In genomic region chr4:1010522-1011021, GRCh38 we compare ENCODE assay signal across 8 cellular contexts. TPM values are rescaled to one million over a fixed set of nuclear protein-coding genes. Genes with fewer than 3 reads are reported as not detected.
DNase-seq lines count a peak whose midpoint lies in the region; ATAC-seq and TF ChIP-seq lines count a peak whose summit lies in the region.

No MANE protein-coding gene starts in this region.

- no peaks in the 10 kb centered on the region for H3K4me1 ChIP-seq in iPS-15b (ENCODE audit: control insufficient read depth, insufficient read depth, low read length)

- in situ Hi-C loops in G401 (cut with HindIII; ENCODE audit: low sequenced_read_pairs), result no loop called here

- H3K36me3 Mint-ChIP-seq in CD14-positive monocyte, result peaks cover 0 to 2% of the 10 kb centered on the region in 2 donors
- no peaks in the 10 kb centered on the region for H3K36me3 Mint-ChIP-seq in activated naive CD8-positive, alpha-beta T cell treated with anti-CD3 and anti-CD28 coated beads, Interleukin-2, amount 50 U/mL, for 24 hours (ENCODE audit: low read depth)

- H3K27me3 Mint-ChIP-seq in CD14-positive monocyte (ENCODE audit: low read depth in 3 of 3), result peaks cover 33 to 46% (median 35%) of the 10 kb centered on the region in 3 donors
- H3K27me3 Mint-ChIP-seq in activated naive CD8-positive, alpha-beta T cell treated with anti-CD3 and anti-CD28 coated beads, Interleukin-2, amount 50 U/mL, for 24 hours, result peaks cover 32% of the 10 kb centered on the region

- intact Hi-C loops in CD14-positive monocyte (cut with micrococcal nuclease), result loop anchor here (2.0 to 5.0 kb wide), 3 partner anchors 38 to 337 kb away; partner anchors contain the start of genes DGKQ (in 1 of the 2), MAEA (in 1 of the 2) and UVSSA (in 1 of the 2)

- H3K4me1 Mint-ChIP-seq in CD14-positive monocyte, result peaks cover 18% of the 10 kb centered on the region
- H3K4me1 Mint-ChIP-seq in activated naive CD8-positive, alpha-beta T cell treated with anti-CD3 and anti-CD28 coated beads, Interleukin-2, amount 50 U/mL, for 24 hours, result peaks cover 9% of the 10 kb centered on the region

- peaks cover 6 to 26% (median 15%) of the 10 kb centered on the region in 7 donors for H3K9me3 Mint-ChIP-seq in CD14-positive monocyte
- no peaks in the 10 kb centered on the region for H3K9me3 Mint-ChIP-seq in activated naive CD8-positive, alpha-beta T cell treated with anti-CD3 and anti-CD28 coated beads, Interleukin-2, amount 50 U/mL, for 24 hours

- peak; percentile 8 for ATAC-seq in HG03175 (IDR thresholded peaks at IDR 0.05; ENCODE audit: unreplicated experiment)
- ATAC-seq in activated naive CD8-positive, alpha-beta T cell treated with anti-CD3 and anti-CD28 coated beads, Interleukin-2, amount 50 U/mL, for 24 hours, result peak; percentile 63
- ATAC-seq in GM18517 (IDR thresholded peaks at IDR 0.05; ENCODE audit: unreplicated experiment), result no peak

- H3K27me3 ChIP-seq in iPS-15b (ENCODE audit: control insufficient read depth, insufficient read depth, low read length), result peaks cover 43% of the 10 kb centered on the region

- peak overlapping the region; percentile 55 for H3K4me3 ChIP-seq in iPS-15b (ENCODE audit: low read depth, low read length)

- no peaks in the 10 kb centered on the region for H3K9me3 ChIP-seq in iPS-15b (ENCODE audit: control insufficient read depth, insufficient read depth, low read length)

- peak overlapping the region; percentile 83 to 89 for H3K4me3 Mint-ChIP-seq in CD14-positive monocyte
- H3K4me3 Mint-ChIP-seq in activated naive CD8-positive, alpha-beta T cell treated with anti-CD3 and anti-CD28 coated beads, Interleukin-2, amount 50 U/mL, for 24 hours, result peak overlapping the region; percentile 71

- no peak overlapping the region for H3K9ac ChIP-seq in iPS-15b (ENCODE audit: low read depth, low read length)

- peak; percentile 79 for DNase-seq in CD14-positive monocyte (ENCODE audit: low spot score)
- peak; percentile 51 for DNase-seq in T follicular helper cell (ENCODE audit: low read depth)
- peak; percentile 73 for DNase-seq in activated naive CD8-positive, alpha-beta T cell treated with anti-CD3 and anti-CD28 coated beads, Interleukin-2, amount 50 U/mL, for 24 hours
- DNase-seq in stimulated activated CD4-positive, alpha-beta T cell treated with anti-CD3 and anti-CD28 coated beads, Interleukin-12 subunit alpha, Interleukin-12 subunit beta, amount 100 ng/mL, for 48 hours (ENCODE audit: low read depth in 2 of 3, low spot score in 1 of 3), result peak; percentile 64 to 68 (median 64)
- DNase-seq in G401 (ENCODE audit: low spot score), result no peak

- no peaks in the 10 kb centered on the region for H3K36me3 ChIP-seq in iPS-15b (ENCODE audit: control insufficient read depth, insufficient read depth, low read length)

- peak overlapping the region; percentile 54 to 90 (median 79) for H3K27ac Mint-ChIP-seq in CD14-positive monocyte
- H3K27ac Mint-ChIP-seq in activated naive CD8-positive, alpha-beta T cell treated with anti-CD3 and anti-CD28 coated beads, Interleukin-2, amount 50 U/mL, for 24 hours, result peak overlapping the region; percentile 66

- TF ChIP-seq CTCF in CD14-positive monocyte (IDR thresholded peaks at IDR 0.05), result no peak

RNA-seq across cellular contexts. Expression of gene FGFRL1, which starts 0.9 kb away (rescaled TPM):
- polyA plus RNA-seq in CD14-positive monocyte, result under 1 TPM; 0.17 to 0.28 TPM
- total RNA-seq in G401 (2014; rRNA removed; shearing (Covaris generic)), result 23.9 and 28.5 TPM in 2 replicates

RNA-seq across cellular contexts. Expression of gene SLC26A1, which starts 17.4 kb away (rescaled TPM):
- polyA plus RNA-seq in CD14-positive monocyte, result under 1 TPM; 0.16 to 0.18 TPM
- total RNA-seq in G401 (2014; rRNA removed; shearing (Covaris generic)), result 0.74 and 0.85 TPM in 2 replicates

RNA-seq across cellular contexts. Expression of gene IDUA, which starts 23.7 kb away (rescaled TPM):
- 1 to 10 TPM; 6.4 to 8.5 TPM for polyA plus RNA-seq in CD14-positive monocyte
- total RNA-seq in G401 (2014; rRNA removed; shearing (Covaris generic)), result 3.0 and 3.8 TPM in 2 replicates

RNA-seq across cellular contexts. Expression of gene DGKQ, which starts 37.2 kb away (rescaled TPM):
- 1 to 10 TPM in 1 of 2 donors, under 1 TPM in 1; 0.58 to 2.4 TPM for polyA plus RNA-seq in CD14-positive monocyte
- total RNA-seq in G401 (2014; rRNA removed; shearing (Covaris generic)), result 11.0 and 12.9 TPM in 2 replicates
